In genomic region chr9:92948632-92949031, GRCh38 we compare ENCODE assay signal across 20 cellular contexts. TPM values are rescaled to one million over a fixed set of nuclear protein-coding genes. Genes with fewer than 3 reads are reported as not detected.
DNase-seq lines count a peak whose midpoint lies in the region; ATAC-seq and TF ChIP-seq lines count a peak whose summit lies in the region.
"Had no signal": no experiment of that assay in that cellular context is flagged by ENCODE, and none has a peak within 500 bp of the region (broad histone marks: within the 10 kb centered on the region; RNA-seq: fewer than 3 reads in every experiment).

No MANE protein-coding gene starts in this region.

- CTCF ChIA-PET in PC-9 (lab: Charles Lee) (interaction anchor here (0.6 kb wide), 1 partner anchor 103 kb away, joined by 4 read pairs; no protein-coding TSS in a partner anchor), A673 (lab: Charles Lee) (interaction anchor here (0.5 kb wide), 1 partner anchor 8 kb away, joined by 8 read pairs; no protein-coding TSS in a partner anchor)

- DNase-seq in activated CD8-positive, alpha-beta memory T cell treated with anti-CD3 and anti-CD28 coated beads for 24 hours: peak; percentile 56
- no peak for DNase-seq in activated CD8-positive, alpha-beta memory T cell treated with anti-CD3 and anti-CD28 coated beads, Interleukin-2, amount 50 U/mL, for 4 hours
- DNase-seq in PC-9 (no peak), neural crest cell (ENCODE audit: low read depth, low spot score) (no peak), A673 (ENCODE audit: low spot score) (no peak), midbrain (lab: John Stamatoyannopoulos, UW) (no peak)
- no peak for DNase-seq in central memory CD8-positive, alpha-beta T cell (ENCODE audit: low spot score in 2 of 2)
- DNase-seq in stimulated activated CD4-positive, alpha-beta T cell treated with anti-CD3 and anti-CD28 coated beads, Interleukin-4, amount 100 ng/mL, for 1 hour: no peak
- DNase-seq: activated effector memory CD4-positive, alpha-beta T cell treated with anti-CD3 and anti-CD28 coated beads, Interleukin-2, amount 50 U/mL, for 16 hours; GF-D8; H9; heart right ventricle; Kasumi-1; mammary epithelial cell; NCI-H1105; NCI-H510A; psoas muscle; small intestine; stimulated activated CD4-positive, alpha-beta T cell treated with anti-CD3 and anti-CD28 coated beads, Interleukin-4, amount 100 ng/mL, for 24 hours had no signal

- H3K27ac ChIP-seq in PC-9: no peak overlapping the region
- H3K27ac ChIP-seq in A673 (ENCODE audit: low read depth, low read length, poor library complexity, severe bottlenecking): no peak overlapping the region
- H3K27ac ChIP-seq: BLaER1 treated with 17β-estradiol and CSF1 and Interleukin-3, amounts not matched to agents 10 nM and 100 nM; psoas muscle had no signal

- TF ChIP-seq CTCF in PC-9 (conservative IDR thresholded peaks at IDR 0.05): no peak
- TF ChIP-seq CTCF in neural crest cell (conservative IDR thresholded peaks at IDR 0.05): no peak
- TF ChIP-seq CTCF in A673 (conservative IDR thresholded peaks at IDR 0.05; ENCODE audit: low read depth, low read length): no peak

- no peaks in the 10 kb centered on the region for H4K20me1 ChIP-seq in PC-9 (ENCODE audit: insufficient read depth)
- H4K20me1 ChIP-seq: BLaER1 treated with 17β-estradiol and CSF1 and Interleukin-3, amounts not matched to agents 10 nM and 100 nM had no signal

- POLR2A ChIA-PET in PC-9 (lab: Charles Lee; ENCODE audit: unreplicated experiment): no interaction called here
- POLR2A ChIA-PET in A673 (lab: Charles Lee; ENCODE audit: low non-redundant PET): no interaction called here

- peak overlapping the region; percentile 77 for H3K27ac Mint-ChIP-seq in central memory CD8-positive, alpha-beta T cell (ENCODE audit: low read depth)
- no peak overlapping the region for H3K27ac Mint-ChIP-seq in neural crest cell (ENCODE audit: unreplicated experiment)
- H3K27ac Mint-ChIP-seq: H9 had no signal

- no peaks in the 10 kb centered on the region for H3K79me2 ChIP-seq in PC-9 (ENCODE audit: low read depth)

- peaks cover 6% of the 10 kb centered on the region for H3K9me3 Mint-ChIP-seq in central memory CD8-positive, alpha-beta T cell
- H3K9me3 Mint-ChIP-seq in neural crest cell: no peaks in the 10 kb centered on the region

- intact Hi-C loops in PC-9 (cut with micrococcal nuclease; ENCODE audit: unreplicated experiment) (loop anchor here (1.0 kb wide), 1 partner anchor 225 kb away; no protein-coding TSS in a partner anchor), A673 (cut with micrococcal nuclease; ENCODE audit: unreplicated experiment) (no loop called here)

- H3K27me3 ChIP-seq in PC-9 (ENCODE audit: insufficient read depth, low read depth) (no peaks in the 10 kb centered on the region), A673 (replicated peaks; ENCODE audit: insufficient read depth, low read depth, low read length, poor library complexity) (no peaks in the 10 kb centered on the region)

- peaks cover 5% of the 10 kb centered on the region for H3K36me3 Mint-ChIP-seq in central memory CD8-positive, alpha-beta T cell (ENCODE audit: insufficient read depth)
- H3K36me3 Mint-ChIP-seq in neural crest cell (ENCODE audit: low read depth): no peaks in the 10 kb centered on the region

- H3K36me3 ChIP-seq in PC-9 (ENCODE audit: low read depth) (no peaks in the 10 kb centered on the region), A673 (ENCODE audit: insufficient read depth, low read length, poor library complexity, severe bottlenecking) (no peaks in the 10 kb centered on the region)
- H3K36me3 ChIP-seq: BLaER1 treated with 17β-estradiol and CSF1 and Interleukin-3, amounts not matched to agents 10 nM and 100 nM; heart right ventricle had no signal

- H3K9me3 ChIP-seq in PC-9 (ENCODE audit: insufficient read depth, low read depth) (no peaks in the 10 kb centered on the region), A673 (ENCODE audit: low read depth, low read length, poor library complexity, severe bottlenecking) (no peaks in the 10 kb centered on the region)
- H3K9me3 ChIP-seq: heart right ventricle, psoas muscle had no signal

- no peak overlapping the region for H3K4me3 ChIP-seq in PC-9
- H3K4me3 ChIP-seq in A673 (ENCODE audit: low read depth, low read length, poor library complexity, severe bottlenecking): no peak overlapping the region
- H3K4me3 ChIP-seq: BLaER1 treated with 17β-estradiol and CSF1 and Interleukin-3, amounts not matched to agents 10 nM and 100 nM had no signal

- no peak overlapping the region for H2AFZ ChIP-seq in PC-9

- H3K4me1 ChIP-seq in PC-9 (replicated peaks; ENCODE audit: insufficient read depth): peaks cover 27% of the 10 kb centered on the region
- H3K4me1 ChIP-seq in A673 (ENCODE audit: insufficient read depth, low read length, poor library complexity, severe bottlenecking): no peaks in the 10 kb centered on the region

- BruUV-seq in PC-9 (replicated peaks; lab: Mats Ljungman, UMichigan) (no TSS peak), A673 (replicated peaks; lab: Mats Ljungman, UMichigan) (no TSS peak)

- no peaks in the 10 kb centered on the region for H3K9me2 ChIP-seq in PC-9 (ENCODE audit: insufficient read depth)

- H3K4me3 Mint-ChIP-seq in central memory CD8-positive, alpha-beta T cell: peak overlapping the region; percentile 57
- peak overlapping the region; percentile 83 for H3K4me3 Mint-ChIP-seq in neural crest cell

- peaks cover 65% of the 10 kb centered on the region for H3K4me1 Mint-ChIP-seq in central memory CD8-positive, alpha-beta T cell
- H3K4me1 Mint-ChIP-seq in neural crest cell: peaks cover 38% of the 10 kb centered on the region

- no peak for ATAC-seq in central memory CD8-positive, alpha-beta T cell (replicated peaks; ENCODE audit: extremely low read depth, poor library complexity, severe bottlenecking)
- ATAC-seq: heart right ventricle, psoas muscle had no signal

- peaks cover 13% of the 10 kb centered on the region for H3F3A ChIP-seq in PC-9 (ENCODE audit: insufficient read depth, low read depth)

- H3K4me2 ChIP-seq in PC-9: peak overlapping the region; percentile 88

- H3K27me3 Mint-ChIP-seq in central memory CD8-positive, alpha-beta T cell: no peaks in the 10 kb centered on the region
- H3K27me3 Mint-ChIP-seq in neural crest cell (ENCODE audit: low read depth): no peaks in the 10 kb centered on the region

RNA-seq across cellular contexts. Expression of gene FGD3, which starts 1.3 kb away (rescaled TPM):
- total RNA-seq in PC-9 (2021): 84.9 and 89.0 TPM in 2 replicates
- total RNA-seq in neural crest cell: 3.7 and 4.1 TPM in 2 replicates
- 0.09 and 0.17 TPM in 2 replicates for total RNA-seq in A673 (2021)

Comparison
In these comparisons a context has a peak if more than half of its experiments do, and no peak if none do; other contexts are left out.
1. RNA of gene FGD3, which starts 1.3 kb away (total RNA-seq): 84.9 to 89.0 TPM in PC-9; 3.7 to 4.1 TPM in neural crest cell and 0.09 to 0.17 TPM in A673; every median in the first group is over 10 times any median in the second.